14 cellular contexts compared by ENCODE assay signal in the genomic region with DNA sequence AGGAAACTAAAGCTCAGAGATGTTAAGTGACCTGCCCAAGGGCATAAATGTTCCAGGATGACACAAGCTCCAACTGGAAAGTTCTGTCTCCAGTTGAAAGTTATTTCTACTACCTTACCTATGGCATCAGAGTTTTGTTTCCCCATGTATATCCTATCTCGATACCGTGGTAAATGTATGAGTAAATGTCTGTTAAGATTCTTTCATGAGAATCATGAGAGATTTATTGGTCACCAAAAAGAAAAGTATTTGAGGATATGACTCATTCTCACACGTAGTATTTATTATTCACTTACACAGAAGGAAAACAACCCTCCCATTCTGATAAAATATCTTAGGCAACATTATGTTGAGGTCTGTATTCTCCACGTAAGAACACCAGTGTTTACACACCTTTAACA. TPM values are rescaled to one million over a fixed set of nuclear protein-coding genes. Genes with fewer than 3 reads are reported as not detected.
DNase-seq lines count a peak whose midpoint lies in the region; ATAC-seq and TF ChIP-seq lines count a peak whose summit lies in the region.
"Had no signal": no experiment of that assay in that cellular context is flagged by ENCODE, and none has a peak within 500 bp of the region (broad histone marks: within the 10 kb centered on the region; RNA-seq: fewer than 3 reads in every experiment).

No MANE protein-coding gene starts in this region.

- peaks cover 10% of the 10 kb centered on the region for H3K4me1 ChIP-seq in adipocyte (ENCODE audit: control insufficient read depth, insufficient read depth, low read length)
- H3K4me1 ChIP-seq: ascending aorta had no signal

- no peak overlapping the region for H3K9ac ChIP-seq in adipocyte (ENCODE audit: low read length)
- H3K9ac ChIP-seq: BLaER1 treated with 17β-estradiol and CSF1 and Interleukin-3, amounts not matched to agents 10 nM and 100 nM had no signal

- ATAC-seq in natural killer cell treated with Interleukin-12 subunit alpha and Interleukin-12 subunit beta and Interleukin-15 and Interleukin-18, amount 100 ng/mL, for 72 hours: peak; percentile 24 to 57
- ATAC-seq in natural killer cell: no peak
- ATAC-seq in naive thymus-derived CD8-positive, alpha-beta T cell: no peak
- ATAC-seq in GM21423 (IDR thresholded peaks at IDR 0.05; ENCODE audit: unreplicated experiment): no peak
- ATAC-seq: heart left ventricle had no signal

- peaks cover 6 to 21% of the 10 kb centered on the region in 2 donors for H3K4me1 Mint-ChIP-seq in natural killer cell treated with Interleukin-12 subunit alpha and Interleukin-12 subunit beta and Interleukin-15 and Interleukin-18, amount 100 ng/mL, for 72 hours (ENCODE audit: low read depth in 2 of 2)
- H3K4me1 Mint-ChIP-seq in natural killer cell: peaks cover 0 to 6% of the 10 kb centered on the region in 2 donors
- peaks cover 3 to 10% (median 10%) of the 10 kb centered on the region in 4 donors for H3K4me1 Mint-ChIP-seq in naive thymus-derived CD8-positive, alpha-beta T cell

- no peaks in the 10 kb centered on the region for H3K9me3 Mint-ChIP-seq in natural killer cell treated with Interleukin-12 subunit alpha and Interleukin-12 subunit beta and Interleukin-15 and Interleukin-18, amount 100 ng/mL, for 72 hours
- no peaks in the 10 kb centered on the region for H3K9me3 Mint-ChIP-seq in natural killer cell
- H3K9me3 Mint-ChIP-seq in naive thymus-derived CD8-positive, alpha-beta T cell: no peaks in the 10 kb centered on the region
- H3K9me3 Mint-ChIP-seq: naive B cell had no signal

- POLR2A ChIA-PET in naive thymus-derived CD8-positive, alpha-beta T cell (lab: Charles Lee): no interaction called here

- H3K36me3 ChIP-seq in adipocyte (ENCODE audit: control insufficient read depth, insufficient read depth, low read length, severe bottlenecking): no peaks in the 10 kb centered on the region
- no peaks in the 10 kb centered on the region for H3K36me3 ChIP-seq in kidney epithelial cell (ENCODE audit: control insufficient read depth, insufficient read depth, low read length)
- H3K36me3 ChIP-seq: ascending aorta, heart left ventricle had no signal

- H3K27me3 ChIP-seq in adipocyte (replicated peaks; ENCODE audit: control insufficient read depth, insufficient read depth, low read length) (no peaks in the 10 kb centered on the region), kidney epithelial cell (ENCODE audit: control insufficient read depth, insufficient read depth, low read length) (no peaks in the 10 kb centered on the region)
- H3K27me3 ChIP-seq: ascending aorta; BLaER1 treated with 17β-estradiol and CSF1 and Interleukin-3, amounts not matched to agents 10 nM and 100 nM; heart left ventricle had no signal

- peaks cover 20 to 37% of the 10 kb centered on the region in 2 donors for H3K27me3 Mint-ChIP-seq in natural killer cell treated with Interleukin-12 subunit alpha and Interleukin-12 subunit beta and Interleukin-15 and Interleukin-18, amount 100 ng/mL, for 72 hours
- peaks cover 29 to 58% of the 10 kb centered on the region in 2 donors for H3K27me3 Mint-ChIP-seq in natural killer cell (ENCODE audit: low read depth in 2 of 2)
- no peaks in the 10 kb centered on the region for H3K27me3 Mint-ChIP-seq in naive thymus-derived CD8-positive, alpha-beta T cell
- H3K27me3 Mint-ChIP-seq: naive B cell had no signal

- intact Hi-C loops in natural killer cell (cut with micrococcal nuclease): no loop called here

- H3K4me3 Mint-ChIP-seq in natural killer cell treated with Interleukin-12 subunit alpha and Interleukin-12 subunit beta and Interleukin-15 and Interleukin-18, amount 100 ng/mL, for 72 hours: no peak overlapping the region
- no peak overlapping the region for H3K4me3 Mint-ChIP-seq in natural killer cell
- H3K4me3 Mint-ChIP-seq in naive thymus-derived CD8-positive, alpha-beta T cell: no peak overlapping the region
- H3K4me3 Mint-ChIP-seq: naive B cell had no signal

- H3K36me3 Mint-ChIP-seq in natural killer cell treated with Interleukin-12 subunit alpha and Interleukin-12 subunit beta and Interleukin-15 and Interleukin-18, amount 100 ng/mL, for 72 hours: no peaks in the 10 kb centered on the region
- H3K36me3 Mint-ChIP-seq in natural killer cell: no peaks in the 10 kb centered on the region
- no peaks in the 10 kb centered on the region for H3K36me3 Mint-ChIP-seq in naive thymus-derived CD8-positive, alpha-beta T cell

- no peak for DNase-seq in natural killer cell treated with Interleukin-12 subunit alpha and Interleukin-12 subunit beta and Interleukin-15 and Interleukin-18, amount 100 ng/mL, for 72 hours (ENCODE audit: low spot score)
- DNase-seq in natural killer cell (no peak), adipocyte (ENCODE audit: low read depth) (peak; percentile 48), kidney epithelial cell (ENCODE audit: low read depth) (peak; percentile 25), OCI-M2 (lab: John Stamatoyannopoulos, UW; ENCODE audit: unreplicated experiment) (no peak), SKM-1 treated with dmso at 0.1 percent for 144 hours (lab: John Stamatoyannopoulos, UW; ENCODE audit: unreplicated experiment) (no peak)
- DNase-seq in naive thymus-derived CD8-positive, alpha-beta T cell: no peak
- DNase-seq: heart left ventricle, naive B cell, NCI-H1436 treated with DMSO at 0.1 percent for 48 hours, OCI-M1 had no signal

- no peak overlapping the region for H3K27ac Mint-ChIP-seq in natural killer cell treated with Interleukin-12 subunit alpha and Interleukin-12 subunit beta and Interleukin-15 and Interleukin-18, amount 100 ng/mL, for 72 hours
- no peak overlapping the region for H3K27ac Mint-ChIP-seq in natural killer cell
- no peak overlapping the region for H3K27ac Mint-ChIP-seq in naive thymus-derived CD8-positive, alpha-beta T cell
- H3K27ac Mint-ChIP-seq: naive B cell had no signal

- no peak for TF ChIP-seq CTCF in natural killer cell (IDR thresholded peaks at IDR 0.05)
- TF ChIP-seq CTCF in kidney epithelial cell (IDR thresholded peaks at IDR 0.05; ENCODE audit: insufficient read depth, low read length, poor library complexity, severe bottlenecking): no peak

- H3K4me3 ChIP-seq in adipocyte (ENCODE audit: low read length): no peak overlapping the region
- no peak overlapping the region for H3K4me3 ChIP-seq in kidney epithelial cell (ENCODE audit: low read depth, low read length)
- H3K4me3 ChIP-seq: ascending aorta; BLaER1 treated with 17β-estradiol and CSF1 and Interleukin-3, amounts not matched to agents 10 nM and 100 nM; heart left ventricle had no signal

- no peaks in the 10 kb centered on the region for H3K9me3 ChIP-seq in adipocyte (ENCODE audit: control insufficient read depth, low read length)
- H3K9me3 ChIP-seq: ascending aorta, heart left ventricle had no signal

RNA-seq across cellular contexts. Expression of gene SHOC1, which starts 11.1 kb away (rescaled TPM):
- not detected for total RNA-seq in natural killer cell treated with Interleukin-12 subunit alpha and Interleukin-12 subunit beta and Interleukin-15 and Interleukin-18, amount 100 ng/mL, for 72 hours
- total RNA-seq in natural killer cell (not detected), kidney epithelial cell (not detected in 2 replicates)
- total RNA-seq in naive thymus-derived CD8-positive, alpha-beta T cell: not detected
- not detected for polyA plus RNA-seq in naive thymus-derived CD8-positive, alpha-beta T cell
- total RNA-seq: ascending aorta, heart left ventricle had no signal

Comparison
In these comparisons a context has a peak if more than half of its experiments do, and no peak if none do; other contexts are left out.
1. ATAC-seq: peak in natural killer cell treated with Interleukin-12 subunit alpha and Interleukin-12 subunit beta and Interleukin-15 and Interleukin-18, amount 100 ng/mL, for 72 hours (2 of 2); none in natural killer cell (0 of 3), naive thymus-derived CD8-positive, alpha-beta T cell (0 of 2) and GM21423 (single experiment).
2. DNase-seq: peak in adipocyte (single experiment) and kidney epithelial cell (single experiment); none in natural killer cell treated with Interleukin-12 subunit alpha and Interleukin-12 subunit beta and Interleukin-15 and Interleukin-18, amount 100 ng/mL, for 72 hours (single experiment), natural killer cell (single experiment), OCI-M2 (single experiment), SKM-1 treated with dmso at 0.1 percent for 144 hours (single experiment) and naive thymus-derived CD8-positive, alpha-beta T cell (0 of 10).